ENCODE assay signal across 17 cellular contexts in the genomic region with DNA sequence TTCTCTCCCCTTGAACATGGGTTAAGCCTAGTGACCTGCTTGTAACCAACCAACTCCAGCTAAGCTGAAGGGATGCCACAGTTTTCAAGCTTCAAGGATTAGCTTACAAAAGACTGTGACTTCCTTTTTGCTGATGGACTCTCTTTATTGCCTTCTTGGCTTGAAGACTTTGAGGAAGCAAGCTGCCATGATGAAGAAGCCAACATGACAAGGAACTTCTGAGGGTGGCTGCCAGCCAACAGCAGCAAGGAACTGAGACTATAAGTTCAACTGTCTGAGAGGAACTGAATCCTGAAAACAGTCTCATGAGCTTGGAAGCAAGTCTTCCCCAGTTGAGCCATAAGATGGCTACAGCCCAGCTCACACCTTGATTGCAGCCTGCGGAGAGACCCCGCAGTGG.
DNase-seq lines count a peak whose midpoint lies in the region; ATAC-seq and TF ChIP-seq lines count a peak whose summit lies in the region.
"Had no signal": no experiment of that assay in that cellular context is flagged by ENCODE, and none has a peak within 500 bp of the region (broad histone marks: within the 10 kb centered on the region; RNA-seq: fewer than 3 reads in every experiment).

No MANE protein-coding gene starts in this region.

- no peaks in the 10 kb centered on the region for H3K79me2 ChIP-seq in GM23338 (replicated peaks; ENCODE audit: insufficient read depth)

- ATAC-seq in GM23338: no peak
- peak in 3 of 4 donors; percentile 16 to 72 (median 39) for ATAC-seq in heart left ventricle
- no peak for ATAC-seq in HG02588 (IDR thresholded peaks at IDR 0.05; ENCODE audit: unreplicated experiment)
- no peak for ATAC-seq in HG03571 (IDR thresholded peaks at IDR 0.05; ENCODE audit: unreplicated experiment)
- ATAC-seq: activated CD8-positive, alpha-beta T cell treated with anti-CD3 and anti-CD28 coated beads for 36 hours; activated T-helper 17 cell treated with anti-CD3 and anti-CD28 coated beads, Interleukin-2, amount 50 U/mL, for 72 hours had no signal

- H3K4me3 ChIP-seq in GM23338: no peak overlapping the region
- no peak overlapping the region for H3K4me3 ChIP-seq in heart left ventricle
- no peak overlapping the region for H3K4me3 ChIP-seq in neutrophil (ENCODE audit: low read depth in 1 of 2, low read length in 1 of 2)
- H3K4me3 ChIP-seq: thyroid gland had no signal

- DNase-seq in GM23338 (ENCODE audit: low spot score) (no peak), OCI-M1 (lab: John Stamatoyannopoulos, UW) (peak; percentile 20), heart left ventricle (peak; percentile 27 to 72 (median 41))
- no peak for DNase-seq in effector CD4-positive, alpha-beta T cell
- no peak for DNase-seq in central memory CD4-positive, alpha-beta T cell
- DNase-seq: activated CD8-positive, alpha-beta T cell treated with anti-CD3 and anti-CD28 coated beads for 36 hours; Caco-2; erythroblast; natural killer cell; NCI-H1092; NCI-H226; thyroid gland had no signal

- H3K4me1 ChIP-seq in GM23338 (ENCODE audit: insufficient read depth): no peaks in the 10 kb centered on the region
- H3K4me1 ChIP-seq in heart left ventricle: peaks cover 0 to 13% (median 0%) of the 10 kb centered on the region in 12 donors
- H3K4me1 ChIP-seq in neutrophil (ENCODE audit: control insufficient read depth in 1 of 2, insufficient read depth in 1 of 2, low read depth in 1 of 2, low read length in 1 of 2): peaks cover 11 to 15% of the 10 kb centered on the region in 2 experiments
- H3K4me1 ChIP-seq: thyroid gland had no signal

- H3K4me3 Mint-ChIP-seq in GM23338: no peak overlapping the region
- H3K4me3 Mint-ChIP-seq: activated CD8-positive, alpha-beta T cell treated with anti-CD3 and anti-CD28 coated beads for 36 hours; activated T-helper 17 cell treated with anti-CD3 and anti-CD28 coated beads, Interleukin-2, amount 50 U/mL, for 72 hours; natural killer cell had no signal

- WGBS in heart left ventricle, 4 donors: 76 to 87% (median 84%) methylated on average over 2 of the region's 2 CpGs

- TF ChIP-seq CTCF in GM23338 (conservative IDR thresholded peaks at IDR 0.05; ENCODE audit: low read depth in 2 of 2) (no peak), heart left ventricle (IDR thresholded peaks at IDR 0.05) (no peak), neutrophil (IDR thresholded peaks at IDR 0.05) (no peak)

- H3K27ac ChIP-seq in GM23338 (ENCODE audit: low read depth): no peak overlapping the region
- H3K27ac ChIP-seq in heart left ventricle: peak overlapping the region in 1 of 12 donors; percentile 78
- H3K27ac ChIP-seq in neutrophil: peak overlapping the region; percentile 78
- H3K27ac ChIP-seq: thyroid gland, VCaP had no signal

- H3K9me3 ChIP-seq in heart left ventricle: no peaks in the 10 kb centered on the region
- no peaks in the 10 kb centered on the region for H3K9me3 ChIP-seq in neutrophil
- H3K9me3 ChIP-seq: Caco-2, thyroid gland had no signal

- H2AFZ ChIP-seq in GM23338: peak overlapping the region; percentile 10; the same call in 1 of the 2 replicates

- H3K27me3 Mint-ChIP-seq in GM23338 (ENCODE audit: insufficient read depth, low read depth, poor library complexity): peaks cover 2% of the 10 kb centered on the region
- H3K27me3 Mint-ChIP-seq: activated CD8-positive, alpha-beta T cell treated with anti-CD3 and anti-CD28 coated beads for 36 hours; activated T-helper 17 cell treated with anti-CD3 and anti-CD28 coated beads, Interleukin-2, amount 50 U/mL, for 72 hours had no signal

- no peaks in the 10 kb centered on the region; the same call in 2 of the 3 replicates for H3K9me3 Mint-ChIP-seq in GM23338
- H3K9me3 Mint-ChIP-seq: activated CD8-positive, alpha-beta T cell treated with anti-CD3 and anti-CD28 coated beads for 36 hours; activated T-helper 17 cell treated with anti-CD3 and anti-CD28 coated beads, Interleukin-2, amount 50 U/mL, for 72 hours had no signal

- no peaks in the 10 kb centered on the region for H3F3A ChIP-seq in GM23338 (replicated peaks; ENCODE audit: low read depth)

- no peaks in the 10 kb centered on the region for H4K20me1 ChIP-seq in GM23338 (replicated peaks; ENCODE audit: insufficient read depth)

- H3K36me3 Mint-ChIP-seq in GM23338 (ENCODE audit: low read depth): no peaks in the 10 kb centered on the region

- H3K27ac Mint-ChIP-seq in GM23338: no peak overlapping the region
- H3K27ac Mint-ChIP-seq: activated CD8-positive, alpha-beta T cell treated with anti-CD3 and anti-CD28 coated beads for 36 hours; activated T-helper 17 cell treated with anti-CD3 and anti-CD28 coated beads, Interleukin-2, amount 50 U/mL, for 72 hours; natural killer cell had no signal

- no peak for TF ChIP-seq POLR2A in heart left ventricle (IDR thresholded peaks at IDR 0.05)

- H3K4me2 ChIP-seq in GM23338: no peak overlapping the region

- H3K27me3 ChIP-seq in GM23338 (ENCODE audit: insufficient read depth): no peaks in the 10 kb centered on the region
- peaks cover 0 to 3% (median 0%) of the 10 kb centered on the region in 9 donors for H3K27me3 ChIP-seq in heart left ventricle
- no peaks in the 10 kb centered on the region for H3K27me3 ChIP-seq in neutrophil
- H3K27me3 ChIP-seq: thyroid gland had no signal

- no peaks in the 10 kb centered on the region for H3K9me2 ChIP-seq in GM23338 (ENCODE audit: insufficient read depth)

- peaks cover 6% of the 10 kb centered on the region; the same call in 2 of the 3 replicates for H3K4me1 Mint-ChIP-seq in GM23338
- H3K4me1 Mint-ChIP-seq: activated T-helper 17 cell treated with anti-CD3 and anti-CD28 coated beads, Interleukin-2, amount 50 U/mL, for 72 hours; natural killer cell had no signal

- intact Hi-C loops in heart left ventricle (cut with DNase I): no loop called here

- H3K36me3 ChIP-seq in GM23338 (ENCODE audit: insufficient read depth) (no peaks in the 10 kb centered on the region), heart left ventricle (no peaks in the 10 kb centered on the region), neutrophil (no peaks in the 10 kb centered on the region)
- H3K36me3 ChIP-seq: thyroid gland had no signal

TF ChIP-seq in GM23338, 12 proteins besides CTCF, POLR2A, EP300 and RAD21:
- TF ChIP-seq ZNF114 (CRISPR knock-in tag; IDR thresholded peaks at IDR 0.05): no peak
- TF ChIP-seq, protein P1, sequence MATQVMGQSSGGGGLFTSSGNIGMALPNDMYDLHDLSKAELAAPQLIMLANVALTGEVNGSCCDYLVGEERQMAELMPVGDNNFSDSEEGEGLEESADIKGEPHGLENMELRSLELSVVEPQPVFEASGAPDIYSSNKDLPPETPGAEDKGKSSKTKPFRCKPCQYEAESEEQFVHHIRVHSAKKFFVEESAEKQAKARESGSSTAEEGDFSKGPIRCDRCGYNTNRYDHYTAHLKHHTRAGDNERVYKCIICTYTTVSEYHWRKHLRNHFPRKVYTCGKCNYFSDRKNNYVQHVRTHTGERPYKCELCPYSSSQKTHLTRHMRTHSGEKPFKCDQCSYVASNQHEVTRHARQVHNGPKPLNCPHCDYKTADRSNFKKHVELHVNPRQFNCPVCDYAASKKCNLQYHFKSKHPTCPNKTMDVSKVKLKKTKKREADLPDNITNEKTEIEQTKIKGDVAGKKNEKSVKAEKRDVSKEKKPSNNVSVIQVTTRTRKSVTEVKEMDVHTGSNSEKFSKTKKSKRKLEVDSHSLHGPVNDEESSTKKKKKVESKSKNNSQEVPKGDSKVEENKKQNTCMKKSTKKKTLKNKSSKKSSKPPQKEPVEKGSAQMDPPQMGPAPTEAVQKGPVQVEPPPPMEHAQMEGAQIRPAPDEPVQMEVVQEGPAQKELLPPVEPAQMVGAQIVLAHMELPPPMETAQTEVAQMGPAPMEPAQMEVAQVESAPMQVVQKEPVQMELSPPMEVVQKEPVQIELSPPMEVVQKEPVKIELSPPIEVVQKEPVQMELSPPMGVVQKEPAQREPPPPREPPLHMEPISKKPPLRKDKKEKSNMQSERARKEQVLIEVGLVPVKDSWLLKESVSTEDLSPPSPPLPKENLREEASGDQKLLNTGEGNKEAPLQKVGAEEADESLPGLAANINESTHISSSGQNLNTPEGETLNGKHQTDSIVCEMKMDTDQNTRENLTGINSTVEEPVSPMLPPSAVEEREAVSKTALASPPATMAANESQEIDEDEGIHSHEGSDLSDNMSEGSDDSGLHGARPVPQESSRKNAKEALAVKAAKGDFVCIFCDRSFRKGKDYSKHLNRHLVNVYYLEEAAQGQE (IDR thresholded peaks at IDR 0.05; ENCODE audit: unreplicated experiment): no peak

Comparison
In these comparisons a context has a peak if more than half of its experiments do, and no peak if none do; other contexts are left out.
1. ATAC-seq: peak in heart left ventricle (3 of 4); none in GM23338 (single experiment), HG02588 (single experiment) and HG03571 (single experiment).
2. DNase-seq: peak in OCI-M1 (single experiment) and heart left ventricle (5 of 5); none in GM23338 (single experiment), effector CD4-positive, alpha-beta T cell (single experiment) and central memory CD4-positive, alpha-beta T cell (single experiment).